ENCODE assay signal across 7 cellular contexts in genomic region chr17:38552343-38552742, GRCh38. TPM values are rescaled to one million over a fixed set of nuclear protein-coding genes. Genes with fewer than 3 reads are reported as not detected.
"Had no signal": no experiment of that assay in that cellular context is flagged by ENCODE, and none has a peak within 500 bp of the region (broad histone marks: within the 10 kb centered on the region; RNA-seq: fewer than 3 reads in every experiment).

No MANE protein-coding gene starts in this region.

- ATAC-seq: HCT116 had no signal

- H3K36me3 ChIP-seq: HAP-1 had no signal

- H3K9ac ChIP-seq: GM23248 had no signal

- H3K9me3 ChIP-seq: HAP-1 had no signal

- H3K27ac Mint-ChIP-seq: HFFc6, IgD-negative memory B cell had no signal

- H3K27ac ChIP-seq: GM23248 had no signal

- DNase-seq: GM23248, GOT3, H7, HFFc6 had no signal

- H3K4me3 Mint-ChIP-seq: HFFc6 had no signal

- H3K9me3 Mint-ChIP-seq: HFFc6, IgD-negative memory B cell had no signal

- H3K4me1 ChIP-seq: HAP-1 had no signal

- H3K4me3 ChIP-seq: GM23248, HAP-1 had no signal

- H3K36me3 Mint-ChIP-seq: IgD-negative memory B cell had no signal

- H3K4me1 Mint-ChIP-seq: IgD-negative memory B cell had no signal

RNA-seq across cellular contexts. Expression of gene SRCIN1, which starts 53.4 kb away (rescaled TPM):
- total RNA-seq: GM23248, HFFc6 had no signal
- polyA plus RNA-seq: GM23248, IgD-negative memory B cell had no signal
